Comparison of ENCODE assay signal across 8 cellular contexts in genomic region chr3:179321585-179322322, GRCh38. TPM values are rescaled to one million over a fixed set of nuclear protein-coding genes. Genes with fewer than 3 reads are reported as not detected.
DNase-seq lines count a peak whose midpoint lies in the region; ATAC-seq and TF ChIP-seq lines count a peak whose summit lies in the region.

No MANE protein-coding gene starts in this region.

- H3K4me3 ChIP-seq in HFF-Myc (replicated peaks; ENCODE audit: low read depth, low read length) (peak overlapping the region; percentile 60), Peyer's patch (peak overlapping the region in 3 of 4 donors; percentile 88 to 98 (median 97)), choroid plexus epithelial cell (ENCODE audit: low read depth, low read length) (peak overlapping the region; percentile 90), uterus (peak overlapping the region; percentile 71 to 94)

- H3K36me3 Mint-ChIP-seq in Calu3 (ENCODE audit: insufficient read depth, unreplicated experiment), result peaks cover 39% of the 10 kb centered on the region

- ATAC-seq in GM21447 (IDR thresholded peaks at IDR 0.05; ENCODE audit: unreplicated experiment) (no peak), HG02870 (IDR thresholded peaks at IDR 0.05; ENCODE audit: unreplicated experiment) (no peak)

- H3K4me3 Mint-ChIP-seq in Calu3 (ENCODE audit: low read depth, unreplicated experiment), result peak overlapping the region; percentile 85

- H3K9me3 Mint-ChIP-seq in Calu3 (ENCODE audit: low read depth, unreplicated experiment), result no peaks in the 10 kb centered on the region

- no peaks in the 10 kb centered on the region for H3K9me3 ChIP-seq in Peyer's patch
- no peaks in the 10 kb centered on the region for H3K9me3 ChIP-seq in uterus

- H3K27ac ChIP-seq in Peyer's patch, result peak overlapping the region; percentile 93 to 96 (median 95)
- H3K27ac ChIP-seq in uterus, result peak overlapping the region; percentile 92 to 97

- no peak for TF ChIP-seq POLR2A in Peyer's patch (IDR thresholded peaks at IDR 0.05)
- TF ChIP-seq POLR2A in uterus (IDR thresholded peaks at IDR 0.05), result no peak

- TF ChIP-seq CTCF in Calu3 (IDR thresholded peaks at IDR 0.05; ENCODE audit: unreplicated experiment) (peak; percentile 63), HFF-Myc (IDR thresholded peaks at IDR 0.05; ENCODE audit: low read depth, low read length, missing control alignments) (peak; percentile 65), Peyer's patch (IDR thresholded peaks at IDR 0.05) (peak; percentile 37 to 43 (median 40)), choroid plexus epithelial cell (conservative IDR thresholded peaks at IDR 0.05; ENCODE audit: low read depth, low read length) (peak; percentile 78), uterus (IDR thresholded peaks at IDR 0.05) (peak; percentile 34 to 57 (median 50))

- H3K27ac Mint-ChIP-seq in Calu3 (ENCODE audit: unreplicated experiment), result peak overlapping the region; percentile 74

- intact Hi-C loops in Calu3 (cut with micrococcal nuclease; ENCODE audit: unreplicated experiment) (loop anchor here (1.0 to 5.0 kb wide), 4 partner anchors 216 to 354 kb away; no protein-coding TSS in a partner anchor), uterus (cut with DNase I; ENCODE audit: low total_unique reads) (no loop called here)

- H3K4me1 Mint-ChIP-seq in Calu3 (ENCODE audit: low read depth, unreplicated experiment), result peaks cover 31% of the 10 kb centered on the region

- CTCF ChIA-PET in Calu3 (lab: Charles Lee), result interaction anchor here (0.7 to 1.7 kb wide), 5 partner anchors 26 to 236 kb away, joined by 3 to 8 read pairs (median 5); partner anchors contain the start of genes MFN1 and PIK3CA

- H3K36me3 ChIP-seq in Peyer's patch (no peaks in the 10 kb centered on the region), uterus (no peaks in the 10 kb centered on the region)

- H3K27me3 ChIP-seq in Peyer's patch (no peaks in the 10 kb centered on the region), uterus (no peaks in the 10 kb centered on the region)

- peaks cover 0 to 20% (median 4%) of the 10 kb centered on the region in 4 donors for H3K4me1 ChIP-seq in Peyer's patch
- no peaks in the 10 kb centered on the region for H3K4me1 ChIP-seq in uterus

- DNase-seq in Calu3, result peak; percentile 51
- no peak for DNase-seq in HFF-Myc (ENCODE audit: extremely low read depth, low read depth)
- DNase-seq in Peyer's patch, result peak in 2 of 3 donors; percentile 37 to 62
- peak; percentile 77 for DNase-seq in choroid plexus epithelial cell (ENCODE audit: low read depth)
- DNase-seq in midbrain (lab: John Stamatoyannopoulos, UW), result peak; percentile 27
- peak; percentile 37 to 49 for DNase-seq in uterus

- BruUV-seq in Calu3 (replicated peaks; lab: Mats Ljungman, UMichigan), result no TSS peak

- no peaks in the 10 kb centered on the region for H3K27me3 Mint-ChIP-seq in Calu3 (ENCODE audit: unreplicated experiment)

RNA-seq across cellular contexts. Expression of gene ZNF639, which starts 1.1 kb away (rescaled TPM):
- total RNA-seq in Calu3 (2022) (48.0 and 52.1 TPM in 2 replicates), Peyer's patch (10 to 100 TPM; 24.0 to 51.2 (median 29.8) TPM), uterus (10 to 100 TPM; 53.0 to 92.6 (median 65.6) TPM)

RNA-seq across cellular contexts. Expression of gene MFN1, which starts 25.8 kb away (rescaled TPM):
- total RNA-seq in Calu3 (2022) (79.9 and 86.2 TPM in 2 replicates), Peyer's patch (100 to 1,000 TPM in 1 of 4 donors, 10 to 100 TPM in 3; 34.0 to 124 (median 45.3) TPM), uterus (10 to 100 TPM in 3 of 4 donors, 1 to 10 TPM in 1; 10.0 to 88.6 (median 63.3) TPM)
